In genomic region chr10:79149662-79150443, GRCh38 we compare ENCODE assay signal across 8 cellular contexts.
DNase-seq lines count a peak whose midpoint lies in the region; ATAC-seq and TF ChIP-seq lines count a peak whose summit lies in the region.

No MANE protein-coding gene starts in this region.

- H3K9me3 ChIP-seq in heart left ventricle: no peaks in the 10 kb centered on the region

- peak; percentile 70 for DNase-seq in GM04503 (ENCODE audit: low read depth)
- peak; percentile 51 for DNase-seq in HFF-Myc (ENCODE audit: extremely low read depth, low read depth)
- peak; percentile 66 for DNase-seq in NCI-H69 (lab: John Stamatoyannopoulos, UW)
- DNase-seq in activated naive CD4-positive, alpha-beta T cell treated with Interleukin-2 at 50 U/mL for 16 hours: peak; percentile 39
- peak; percentile 87 to 95 (median 92) for DNase-seq in heart left ventricle
- peak; percentile 82 for DNase-seq in sciatic nerve (ENCODE audit: low spot score)
- no peak for DNase-seq in effector CD4-positive, alpha-beta T cell
- DNase-seq in NCI-H524 (lab: John Stamatoyannopoulos, UW): no peak

- no peaks in the 10 kb centered on the region for H3K27me3 ChIP-seq in heart left ventricle

- WGBS in heart left ventricle, 4 donors: 14 to 19% (median 17%) methylated on average over 15 to 27 of the region's 27 CpGs

- ATAC-seq in heart left ventricle (peak; percentile 38 to 68 (median 64)), sciatic nerve (peak; percentile 39)

- peaks cover 69 to 100% (median 100%) of the 10 kb centered on the region in 12 donors for H3K4me1 ChIP-seq in heart left ventricle

- peaks cover 0 to 3% (median 0%) of the 10 kb centered on the region in 9 donors for H3K36me3 ChIP-seq in heart left ventricle

- intact Hi-C loops in heart left ventricle (cut with DNase I) (loop anchor here in 6 of 10 donors (2.0 to 5.0 kb wide), 5 partner anchors 37 to 81 kb away; partner anchors contain the start of gene ZMIZ1 (in 1 of the 6)), sciatic nerve (cut with DNase I) (no loop called here)

- peak in 1 of 2 donors; percentile 18 for TF ChIP-seq POLR2A in heart left ventricle (IDR thresholded peaks at IDR 0.05)

- H3K27ac ChIP-seq in heart left ventricle: peak overlapping the region; percentile 88 to 98 (median 94)

- TF ChIP-seq CTCF in HFF-Myc (IDR thresholded peaks at IDR 0.05; ENCODE audit: low read depth, low read length, missing control alignments) (no peak), heart left ventricle (IDR thresholded peaks at IDR 0.05) (peak in 2 of 12 donors; percentile 7 to 14)

- H3K4me3 ChIP-seq in HFF-Myc (replicated peaks; ENCODE audit: low read depth, low read length) (no peak overlapping the region), heart left ventricle (peak overlapping the region in 2 of 12 donors; percentile 1 to 4)

Comparison
In these comparisons a context has a peak if more than half of its experiments do, and no peak if none do; other contexts are left out.
1. DNase-seq: peak in GM04503 (single experiment), HFF-Myc (single experiment), NCI-H69 (single experiment), activated naive CD4-positive, alpha-beta T cell treated with Interleukin-2 at 50 U/mL for 16 hours (single experiment), heart left ventricle (5 of 5) and sciatic nerve (single experiment); none in effector CD4-positive, alpha-beta T cell (single experiment) and NCI-H524 (0 of 2).